In the genomic region with DNA sequence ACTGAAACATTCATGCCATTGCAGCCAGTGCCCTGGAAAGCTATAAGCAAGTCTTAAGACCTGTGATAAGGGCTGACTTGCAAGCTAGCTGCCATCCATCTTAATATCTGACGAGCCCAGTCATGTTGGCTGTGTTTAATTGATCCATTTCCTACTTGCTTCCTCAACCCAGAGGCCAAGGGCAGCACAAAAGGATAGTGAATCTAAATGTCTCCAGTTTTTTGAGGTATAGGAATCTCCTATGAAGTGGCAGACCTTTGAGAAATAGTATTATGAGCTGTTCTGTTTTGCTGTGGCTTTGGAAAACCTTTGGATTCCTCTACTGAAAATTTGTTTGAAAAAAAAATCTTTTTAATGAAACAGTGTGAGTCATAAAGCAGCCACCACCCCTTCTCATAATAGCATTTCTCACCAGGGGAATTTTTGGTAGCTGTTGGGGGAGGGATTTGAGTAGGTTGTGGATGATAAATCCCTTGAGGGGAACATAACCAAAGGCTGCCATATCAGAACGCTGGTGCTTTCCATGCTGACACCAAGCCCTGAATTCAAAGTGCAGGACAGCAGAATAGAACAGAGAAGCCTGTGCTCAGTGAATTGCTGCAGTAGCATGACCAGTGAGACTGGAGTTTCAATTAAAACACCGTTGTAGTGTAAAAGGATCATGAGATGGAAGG, we compare ENCODE assay signal across 7 cellular contexts. TPM values are rescaled to one million over a fixed set of nuclear protein-coding genes. Genes with fewer than 3 reads are reported as not detected.
DNase-seq lines count a peak whose midpoint lies in the region; ATAC-seq, FAIRE-seq and TF ChIP-seq lines count a peak whose summit lies in the region.

No MANE protein-coding gene starts in this region.

- H4K20me1 ChIP-seq in K562 (replicated peaks; ENCODE audit: control insufficient read depth, insufficient read depth, low read length), result no peaks in the 10 kb centered on the region

- peak overlapping the region; percentile 63 for H3K4me2 ChIP-seq in K562 (ENCODE audit: insufficient read depth, low read length)

- peak overlapping the region; percentile 9 to 12; a peak in 3 of 4 replicates for H3K4me3 ChIP-seq in Panc1 (ENCODE audit: low read depth in 2 of 2, low read length in 2 of 2)
- H3K4me3 ChIP-seq in K562, result no peak overlapping the region
- H3K4me3 ChIP-seq in right lobe of liver, result no peak overlapping the region
- H3K4me3 ChIP-seq in SJCRH30, result no peak overlapping the region

- TF ChIP-seq EP300 in K562 (IDR thresholded peaks at IDR 0.05; ENCODE audit: low read length), result no peak

- CTCF ChIA-PET in Panc1 (lab: Charles Lee), result interaction anchor here (0.7 kb wide), 1 partner anchor 99 kb away, joined by 3 read pairs; no protein-coding TSS in a partner anchor
- CTCF ChIA-PET in K562 (lab: Yijun Ruan, JAX; ENCODE audit: low intra/inter-chr PET ratio), result no interaction called here

- WGBS in K562 (ENCODE audit: insufficient coverage, low coverage, missing lambda C conversion rate), result 3% methylated on average over 3 of the region's 3 CpGs
- 52% methylated on average over 3 of the region's 3 CpGs for WGBS in right lobe of liver (ENCODE audit: insufficient coverage, low coverage, low lambda C conversion rate, missing lambda C conversion rate)

- no peak for TF ChIP-seq RAD21 in K562 (CRISPR knock-in tag; conservative IDR thresholded peaks at IDR 0.05 in 1 of 2, IDR thresholded peaks at IDR 0.05 in 1 of 2)

- DNase-seq in Panc1 (ENCODE audit: low read depth, low spot score), result no peak
- DNase-seq in K562 (ENCODE audit: extremely low read depth in 1 of 4, low spot score in 3 of 4), result peak in 2 of 4 experiments; percentile 43 to 63
- no peak for DNase-seq in right lobe of liver
- peak; percentile 54 for DNase-seq in stimulated activated naive CD8-positive, alpha-beta T cell treated with anti-CD3 and anti-CD28 coated beads, Interleukin-15, Interleukin-2, amounts not matched to agents 100 U/mL and 50 U/mL, for 24 hours
- no peak for DNase-seq in SJCRH30

- no peaks in the 10 kb centered on the region for H3K9me3 ChIP-seq in Panc1 (ENCODE audit: control insufficient read depth, insufficient read depth, low read depth, low read length)
- no peaks in the 10 kb centered on the region for H3K9me3 ChIP-seq in K562 (replicated peaks; ENCODE audit: control insufficient read depth, insufficient read depth, low read depth, low read length)
- H3K9me3 ChIP-seq in right lobe of liver, result no peaks in the 10 kb centered on the region
- H3K9me3 ChIP-seq in SJCRH30 (replicated peaks), result no peaks in the 10 kb centered on the region

- H3K36me3 ChIP-seq in Panc1 (ENCODE audit: control insufficient read depth, insufficient read depth, low read length) (no peaks in the 10 kb centered on the region), K562 (ENCODE audit: control insufficient read depth, insufficient read depth, low read length) (no peaks in the 10 kb centered on the region), right lobe of liver (no peaks in the 10 kb centered on the region), SJCRH30 (no peaks in the 10 kb centered on the region)

- no TSS peak for BruUV-seq in Panc1 (replicated peaks; lab: Mats Ljungman, UMichigan)
- BruUV-seq in K562 (replicated peaks; lab: Mats Ljungman, UMichigan), result no TSS peak

- POLR2A ChIA-PET in Panc1 (lab: Charles Lee), result no interaction called here
- POLR2A ChIA-PET in K562 (lab: Yijun Ruan, JAX), result interaction anchor here (0.6 to 4.5 kb wide), 14 partner anchors 9 to 56 kb away, joined by 3 to 32 read pairs (median 4); a partner anchor contains a TSS

- H3K4me1 ChIP-seq in Panc1 (ENCODE audit: control insufficient read depth, insufficient read depth, low read length) (peaks cover 31% of the 10 kb centered on the region), K562 (replicated peaks in 1 of 2; ENCODE audit: control insufficient read depth in 2 of 2, insufficient read depth in 2 of 2, low read length in 2 of 2) (peaks cover 22 to 36% of the 10 kb centered on the region in 2 experiments), right lobe of liver (no peaks in the 10 kb centered on the region), SJCRH30 (peaks cover 3% of the 10 kb centered on the region; the same call in 1 of the 2 replicates)

- H3K9me1 ChIP-seq in K562 (ENCODE audit: control insufficient read depth, insufficient read depth, low read length), result no peaks in the 10 kb centered on the region

- peaks cover 98% of the 10 kb centered on the region for H3K79me2 ChIP-seq in K562 (ENCODE audit: control insufficient read depth, insufficient read depth, low read length)

- peak overlapping the region; percentile 0 to 54; a peak in 3 of 4 replicates for H3K9ac ChIP-seq in K562 (ENCODE audit: insufficient read depth in 1 of 2, low read depth in 2 of 2, low read length in 2 of 2)

- ATAC-seq in GM18520 (IDR thresholded peaks at IDR 0.05; ENCODE audit: unreplicated experiment), result peak; percentile 60
- peak; percentile 66 for ATAC-seq in HG02678 (IDR thresholded peaks at IDR 0.05; ENCODE audit: unreplicated experiment)
- peak; percentile 75 for ATAC-seq in Panc1
- peak; percentile 51 for ATAC-seq in K562
- peak in 1 of 4 donors; percentile 79 for ATAC-seq in right lobe of liver
- ATAC-seq in stimulated activated naive CD8-positive, alpha-beta T cell treated with anti-CD3 and anti-CD28 coated beads, Interleukin-15, Interleukin-2, amounts not matched to agents 100 U/mL and 50 U/mL, for 24 hours, result peak; percentile 97

- peak overlapping the region; percentile 55; the same call in 1 of the 2 replicates for H2AFZ ChIP-seq in K562 (ENCODE audit: low read depth, low read length)

- intact Hi-C loops in Panc1 (cut with micrococcal nuclease; ENCODE audit: unreplicated experiment), result no loop called here
- intact Hi-C loops in K562 (cut with micrococcal nuclease), result no loop called here
- intact Hi-C loops in right lobe of liver (cut with DNase I), result no loop called here

- TF ChIP-seq CTCF in Panc1 (IDR thresholded peaks at IDR 0.05) (no peak), K562 (IDR thresholded peaks at IDR 0.05 in 2 of 3, conservative IDR thresholded peaks at IDR 0.05 in 1 of 3; ENCODE audit: insufficient read depth in 2 of 3, low read depth in 1 of 3, low read length in 3 of 3) (no peak), right lobe of liver (IDR thresholded peaks at IDR 0.05) (no peak)

- in situ Hi-C loops in Panc1 (cut with HindIII; ENCODE audit: low pct_unique_long_range_greater_than_20kb, low sequenced_read_pairs) (no loop called here), K562 (cut with MboI) (no loop called here)

- peak; percentile 56 for FAIRE-seq in K562 (lab: Jason Lieb, UNC)

- H3K27me3 ChIP-seq in Panc1 (ENCODE audit: control insufficient read depth, insufficient read depth, low read length), result no peaks in the 10 kb centered on the region
- no peaks in the 10 kb centered on the region for H3K27me3 ChIP-seq in K562 (ENCODE audit: control insufficient read depth in 2 of 2, insufficient read depth in 2 of 2, low read length in 2 of 2)
- no peaks in the 10 kb centered on the region for H3K27me3 ChIP-seq in right lobe of liver
- H3K27me3 ChIP-seq in SJCRH30, result no peaks in the 10 kb centered on the region

- TF ChIP-seq POLR2A in K562 (conservative IDR thresholded peaks at IDR 0.05), result no peak
- no peak for TF ChIP-seq POLR2A in right lobe of liver (IDR thresholded peaks at IDR 0.05)

- H3K27ac ChIP-seq in Panc1 (ENCODE audit: low read length) (peak overlapping the region; percentile 88), K562 (ENCODE audit: extremely low read depth, low read depth, low read length) (peak overlapping the region; percentile 82), right lobe of liver (peak overlapping the region in 2 of 3 donors; percentile 3 to 55), SJCRH30 (no peak overlapping the region)

RNA-seq across cellular contexts. Expression of a gene that starts 12.9 kb away (rescaled TPM):
- total RNA-seq in Panc1 (2021; ENCODE audit: unreplicated experiment) (52.3 TPM), K562 (2014; rRNA removed) (30.4 and 32.4 TPM in 2 replicates), K562 (2014; rRNA removed; fragmentation: Illumina TruSeq; extraction: Trizol) (10.6 and 15.5 TPM in 2 replicates), K562 (2015; rRNA removed; fragmentation: Illumina TruSeq; extraction: Trizol) (17.2 and 18.8 TPM in 2 replicates), K562 (2021) (35.3 and 37.7 TPM in 2 replicates), right lobe of liver (10 to 100 TPM; 10.2 to 18.8 (median 11.1) TPM)
- polyA plus RNA-seq in Panc1 (2012; ENCODE audit: insufficient read length), result 31.5 TPM
- 26.9 and 43.7 TPM in 2 replicates for total RNA-seq in K562 (2011; cell fraction: chromatin; rRNA removed; ENCODE audit: low replicate concordance)
- 26.5 and 31.6 TPM in 2 replicates for total RNA-seq in K562 (2011; cell fraction: nucleolus; rRNA removed)
- total RNA-seq in K562 (2011; cell fraction: nucleoplasm; rRNA removed), result 33.2 and 34.4 TPM in 2 replicates
- polyA plus RNA-seq in K562 (2011; rRNA removed) (19.1 and 25.1 TPM in 2 replicates), K562 (2014; fragmentation: Illumina TruSeq; extraction: Trizol) (20.1 and 21.0 TPM in 2 replicates), K562 (2014; fragmentation: Nextera tagmentation; extraction: Ambion mirVana) (10 to 100 TPM in 1 of 2 experiments, 1 to 10 TPM in 1; 9.5 to 20.0 TPM), K562 (2014; rRNA removed) (21.8 and 23.9 TPM in 2 replicates)
- polyA plus RNA-seq in K562 (2011; cell fraction: cytosol; rRNA removed), result 16.8 and 30.1 TPM in 2 replicates
- 43.0 and 43.6 TPM in 2 replicates for polyA plus RNA-seq in K562 (2011; cell fraction: nucleus; rRNA removed)
- 24.0 and 31.0 TPM in 2 replicates for polyA plus RNA-seq in K562 (2012)
- 17.3 and 24.2 TPM in 2 replicates for polyA minus RNA-seq in K562 (2011; rRNA and poly(A)+ RNA removed)
- polyA minus RNA-seq in K562 (2011; cell fraction: cytosol; rRNA and poly(A)+ RNA removed), result 20.2 and 22.4 TPM in 2 replicates
- 21.8 and 24.4 TPM in 2 replicates for polyA minus RNA-seq in K562 (2011; cell fraction: nucleus; rRNA and poly(A)+ RNA removed)
- 10.9 and 11.6 TPM in 2 replicates for total RNA-seq in SJCRH30 (2014; rRNA removed; shearing (Covaris generic))

RNA-seq across cellular contexts. Expression of a gene that starts 26.8 kb away (rescaled TPM):
- total RNA-seq in Panc1 (2021; ENCODE audit: unreplicated experiment) (58.7 TPM), K562 (2014; rRNA removed) (19.6 and 35.1 TPM in 2 replicates), K562 (2014; rRNA removed; fragmentation: Illumina TruSeq; extraction: Trizol) (32.2 and 34.7 TPM in 2 replicates), K562 (2015; rRNA removed; fragmentation: Illumina TruSeq; extraction: Trizol) (20.0 and 28.0 TPM in 2 replicates), K562 (2021) (81.3 and 94.3 TPM in 2 replicates), right lobe of liver (10 to 100 TPM; 23.2 to 69.5 (median 48.3) TPM)
- polyA plus RNA-seq in Panc1 (2012; ENCODE audit: insufficient read length), result 42.7 TPM
- 271 and 313 TPM in 2 replicates for total RNA-seq in K562 (2011; cell fraction: chromatin; rRNA removed; ENCODE audit: low replicate concordance)
- 146 and 158 TPM in 2 replicates for total RNA-seq in K562 (2011; cell fraction: nucleolus; rRNA removed)
- 157 and 158 TPM in 2 replicates for total RNA-seq in K562 (2011; cell fraction: nucleoplasm; rRNA removed)
- polyA plus RNA-seq in K562 (2011; rRNA removed) (119 and 126 TPM in 2 replicates), K562 (2014; fragmentation: Illumina TruSeq; extraction: Trizol) (47.6 and 59.0 TPM in 2 replicates), K562 (2014; fragmentation: Nextera tagmentation; extraction: Ambion mirVana) (10 to 100 TPM; 12.7 to 16.2 TPM), K562 (2014; rRNA removed) (52.2 and 57.4 TPM in 2 replicates)
- polyA plus RNA-seq in K562 (2011; cell fraction: cytosol; rRNA removed), result 89.5 and 105 TPM in 2 replicates
- polyA plus RNA-seq in K562 (2011; cell fraction: nucleus; rRNA removed), result 307 and 327 TPM in 2 replicates
- polyA plus RNA-seq in K562 (2012), result 42.5 and 56.4 TPM in 2 replicates
- polyA minus RNA-seq in K562 (2011; rRNA and poly(A)+ RNA removed), result 114 and 147 TPM in 2 replicates
- polyA minus RNA-seq in K562 (2011; cell fraction: cytosol; rRNA and poly(A)+ RNA removed), result 38.2 and 42.9 TPM in 2 replicates
- polyA minus RNA-seq in K562 (2011; cell fraction: nucleus; rRNA and poly(A)+ RNA removed), result 63.0 and 94.5 TPM in 2 replicates
- 13.6 and 17.9 TPM in 2 replicates for total RNA-seq in SJCRH30 (2014; rRNA removed; shearing (Covaris generic))

Comparison
In these comparisons a context has a peak if more than half of its experiments do, and no peak if none do; other contexts are left out.
1. H3K4me3 ChIP-seq: peak in Panc1 (2 of 2); none in K562 (single experiment), right lobe of liver (0 of 3) and SJCRH30 (single experiment).